23 cellular contexts compared by ENCODE assay signal in the genomic region with DNA sequence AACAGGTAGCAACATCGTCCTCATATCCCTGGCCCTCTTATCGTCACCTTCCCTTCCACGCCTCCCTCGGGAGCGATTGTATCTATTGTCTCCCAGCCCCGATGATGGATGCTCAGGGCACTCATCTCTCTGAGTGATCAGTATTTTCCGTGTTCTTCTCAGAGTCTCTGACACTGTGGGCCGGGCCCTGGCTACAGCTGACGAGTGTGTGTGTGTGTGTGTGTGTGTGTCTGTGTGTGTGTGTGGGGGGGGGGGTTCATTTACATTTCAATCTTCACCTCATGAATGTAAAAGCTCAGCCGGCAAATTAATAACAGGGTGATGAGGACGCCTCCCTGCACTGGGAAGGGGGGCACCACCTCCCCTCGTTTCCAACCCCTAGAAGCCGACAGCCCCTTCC.
"Had no signal": no experiment of that assay in that cellular context is flagged by ENCODE, and none has a peak within 500 bp of the region (broad histone marks: within the 10 kb centered on the region; RNA-seq: fewer than 3 reads in every experiment).

No MANE protein-coding gene starts in this region.

- H3K4me1 ChIP-seq: heart left ventricle, prostate gland, tibial artery had no signal

- H3K4me3 ChIP-seq: dorsolateral prefrontal cortex, heart left ventricle, prostate gland, tibial artery had no signal

- H3K27ac Mint-ChIP-seq: activated CD8-positive, alpha-beta T cell treated with anti-CD3 and anti-CD28 coated beads for 36 hours; activated naive CD4-positive, alpha-beta T cell treated with anti-CD3 and anti-CD28 coated beads, Interleukin-2, amount 10 ng/mL, durations not matched to agents 7 days and 5 days; activated naive CD8-positive, alpha-beta T cell treated with anti-CD3 and anti-CD28 coated beads, Interleukin-2, amount 50 U/mL, for 24 hours; activated T-cell treated with anti-CD3 and anti-CD28 coated beads, Interleukin-2, amount 50 U/mL, for 24 hours; activated T-helper 2 cell treated with anti-CD3 and anti-CD28 coated beads, Interferon-gamma antibody, Interleukin-2, Interleukin-4, amounts not matched to agents 10 μg/mL and 5 μg/mL and 100 μg/mL, durations not matched to agents 14 hours and 24 hours and 36 hours; naive thymus-derived CD4-positive, alpha-beta T cell had no signal

- H3K36me3 ChIP-seq: heart left ventricle, prostate gland, tibial artery had no signal

- H3K4me1 Mint-ChIP-seq: activated naive CD4-positive, alpha-beta T cell treated with anti-CD3 and anti-CD28 coated beads, Interleukin-2, amount 10 ng/mL, durations not matched to agents 7 days and 5 days; activated naive CD8-positive, alpha-beta T cell treated with anti-CD3 and anti-CD28 coated beads, Interleukin-2, amount 50 U/mL, for 24 hours had no signal

- H3K4me3 Mint-ChIP-seq: activated CD8-positive, alpha-beta T cell treated with anti-CD3 and anti-CD28 coated beads for 36 hours; activated naive CD4-positive, alpha-beta T cell treated with anti-CD3 and anti-CD28 coated beads, Interleukin-2, amount 10 ng/mL, durations not matched to agents 7 days and 5 days; activated naive CD8-positive, alpha-beta T cell treated with anti-CD3 and anti-CD28 coated beads, Interleukin-2, amount 50 U/mL, for 24 hours; activated T-cell treated with anti-CD3 and anti-CD28 coated beads, Interleukin-2, amount 50 U/mL, for 24 hours had no signal

- DNase-seq: activated CD4-positive, alpha-beta T cell treated with anti-CD3 and anti-CD28 coated beads for 48 hours; activated CD4-positive, CD25-positive, alpha-beta regulatory T cell; activated CD8-positive, alpha-beta T cell treated with anti-CD3 and anti-CD28 coated beads for 36 hours; activated naive CD4-positive, alpha-beta T cell treated with anti-CD3 and anti-CD28 coated beads, Interleukin-2, amount 10 ng/mL, durations not matched to agents 7 days and 5 days; activated naive CD8-positive, alpha-beta T cell treated with anti-CD3 and anti-CD28 coated beads, Interleukin-2, amount 50 U/mL, for 24 hours; activated T-cell treated with anti-CD3 and anti-CD28 coated beads, Interleukin-2, amount 50 U/mL, for 24 hours; anterior cingulate cortex; caudate nucleus; dorsolateral prefrontal cortex; erythroblast; foreskin melanocyte; heart left ventricle; mesenchymal stem cell; naive thymus-derived CD4-positive, alpha-beta T cell; right cardiac atrium; stimulated activated naive CD8-positive, alpha-beta T cell treated with anti-CD3 and anti-CD28 coated beads, Interleukin-15, Interleukin-2, amounts not matched to agents 100 U/mL and 50 U/mL, for 24 hours; substantia nigra; T-helper 1 cell; T-helper 9 cell; tibial artery had no signal

- H3K27ac ChIP-seq: dorsolateral prefrontal cortex, heart left ventricle, prostate gland, tibial artery had no signal

- H3K9me3 ChIP-seq: prostate gland had no signal

- H3K36me3 Mint-ChIP-seq: activated naive CD4-positive, alpha-beta T cell treated with anti-CD3 and anti-CD28 coated beads, Interleukin-2, amount 10 ng/mL, durations not matched to agents 7 days and 5 days; brain had no signal

- H3K9me3 Mint-ChIP-seq: activated CD8-positive, alpha-beta T cell treated with anti-CD3 and anti-CD28 coated beads for 36 hours; activated naive CD8-positive, alpha-beta T cell treated with anti-CD3 and anti-CD28 coated beads, Interleukin-2, amount 50 U/mL, for 24 hours; activated T-cell treated with anti-CD3 and anti-CD28 coated beads, Interleukin-2, amount 50 U/mL, for 24 hours; activated T-helper 2 cell treated with anti-CD3 and anti-CD28 coated beads, Interferon-gamma antibody, Interleukin-2, Interleukin-4, amounts not matched to agents 10 μg/mL and 5 μg/mL and 100 μg/mL, durations not matched to agents 14 hours and 24 hours and 36 hours had no signal

- ATAC-seq: activated CD8-positive, alpha-beta T cell treated with anti-CD3 and anti-CD28 coated beads for 36 hours; activated naive CD8-positive, alpha-beta T cell treated with anti-CD3 and anti-CD28 coated beads, Interleukin-2, amount 50 U/mL, for 24 hours; heart left ventricle; naive thymus-derived CD4-positive, alpha-beta T cell; right cardiac atrium; stimulated activated naive CD8-positive, alpha-beta T cell treated with anti-CD3 and anti-CD28 coated beads, Interleukin-15, Interleukin-2, amounts not matched to agents 100 U/mL and 50 U/mL, for 24 hours had no signal
